Comparison of ENCODE assay signal across 8 cellular contexts in genomic region chr19:4140237-4140711, GRCh38. TPM values are rescaled to one million over a fixed set of nuclear protein-coding genes. Genes with fewer than 3 reads are reported as not detected.
DNase-seq lines count a peak whose midpoint lies in the region; ATAC-seq and TF ChIP-seq lines count a peak whose summit lies in the region.

No MANE protein-coding gene starts in this region.

- H2BK5ac ChIP-seq in H9 (ENCODE audit: insufficient read length, low read length): no peak overlapping the region

- peaks cover 18% of the 10 kb centered on the region for H3K27me3 Mint-ChIP-seq in H9 (ENCODE audit: low read depth)
- H3K27me3 Mint-ChIP-seq in activated CD8-positive, alpha-beta T cell treated with anti-CD3 and anti-CD28 coated beads for 36 hours: peaks cover 2% of the 10 kb centered on the region

- TF ChIP-seq CTCF in H9 (conservative IDR thresholded peaks at IDR 0.05): peak; percentile 63; the same call in 2 of the 3 replicates
- peak; percentile 25 for TF ChIP-seq CTCF in activated CD8-positive, alpha-beta T cell treated with anti-CD3 and anti-CD28 coated beads for 36 hours (IDR thresholded peaks at IDR 0.05)
- TF ChIP-seq CTCF in prostate gland (IDR thresholded peaks at IDR 0.05): peak in 3 of 4 experiments; percentile 41 to 58 (median 57)

- no peak overlapping the region for H3K4me3 Mint-ChIP-seq in H9
- H3K4me3 Mint-ChIP-seq in activated CD8-positive, alpha-beta T cell treated with anti-CD3 and anti-CD28 coated beads for 36 hours: no peak overlapping the region

- H3K4me1 ChIP-seq in H9 (ENCODE audit: insufficient read depth, low read length) (no peaks in the 10 kb centered on the region; the same call in 1 of the 2 replicates), prostate gland (replicated peaks) (no peaks in the 10 kb centered on the region)

- no peaks in the 10 kb centered on the region for H3K36me3 ChIP-seq in prostate gland

- no peak overlapping the region for H2AFZ ChIP-seq in H9 (ENCODE audit: low read length)

- H3K4me2 ChIP-seq in H9 (ENCODE audit: insufficient read depth, insufficient read length, low read length): no peak overlapping the region

- H3K4me3 ChIP-seq in prostate gland: no peak overlapping the region

- H4K8ac ChIP-seq in H9 (replicated peaks; ENCODE audit: insufficient read length, low read depth, low read length): no peak overlapping the region

- POLR2A ChIA-PET in activated CD8-positive, alpha-beta T cell treated with anti-CD3 and anti-CD28 coated beads for 36 hours (lab: Charles Lee): interaction anchor here (0.6 to 1.5 kb wide), 6 partner anchors 20 to 210 kb away, joined by 3 to 9 read pairs (median 4); partner anchors contain the start of gene EEF2

- no peak overlapping the region for H3K4ac ChIP-seq in H9 (ENCODE audit: low read depth, low read length)

- WGBS in H9 (ENCODE audit: extremely low coverage, insufficient read length, low lambda C conversion rate): no CpG with 5 or more reads among the region's 12 CpGs
- 27% methylated on average over 12 of the region's 12 CpGs for WGBS in prostate gland

- H3K36me3 Mint-ChIP-seq in H9 (ENCODE audit: insufficient read depth in 1 of 3, low read depth in 3 of 3): no peaks in the 10 kb centered on the region
- no peaks in the 10 kb centered on the region for H3K36me3 Mint-ChIP-seq in activated CD8-positive, alpha-beta T cell treated with anti-CD3 and anti-CD28 coated beads for 36 hours (ENCODE audit: low read depth)

- no peak overlapping the region for H3K18ac ChIP-seq in H9 (ENCODE audit: insufficient read length, low read depth, low read length)

- no peak overlapping the region for H3K56ac ChIP-seq in H9 (ENCODE audit: insufficient read length, low read depth, low read length)

- H3K9me3 Mint-ChIP-seq in H9: no peaks in the 10 kb centered on the region
- no peaks in the 10 kb centered on the region for H3K9me3 Mint-ChIP-seq in activated CD8-positive, alpha-beta T cell treated with anti-CD3 and anti-CD28 coated beads for 36 hours

- H3K4me1 Mint-ChIP-seq in H9: peaks cover 2 to 8% of the 10 kb centered on the region in 2 experiments; a peak in 3 of 4 replicates
- H3K4me1 Mint-ChIP-seq in activated CD8-positive, alpha-beta T cell treated with anti-CD3 and anti-CD28 coated beads for 36 hours (ENCODE audit: low read depth): peaks cover 11% of the 10 kb centered on the region

- intact Hi-C loops in activated CD8-positive, alpha-beta T cell treated with anti-CD3 and anti-CD28 coated beads for 36 hours (cut with micrococcal nuclease): no loop called here
- intact Hi-C loops in prostate gland (cut with DNase I): loop anchor here (10.0 kb wide), 1 partner anchor 65 kb away; no protein-coding TSS in a partner anchor

- H4K5ac ChIP-seq in H9 (ENCODE audit: insufficient read length, low read depth, low read length): no peak overlapping the region

- H2BK12ac ChIP-seq in H9 (ENCODE audit: insufficient read length, low read depth, low read length): no peak overlapping the region

- no peaks in the 10 kb centered on the region for H4K20me1 ChIP-seq in H9 (ENCODE audit: control insufficient read depth, insufficient read depth, insufficient read length)

- H3K23ac ChIP-seq in H9 (ENCODE audit: insufficient read length, low read depth, low read length): no peak overlapping the region

- H3K9ac ChIP-seq in H9 (ENCODE audit: extremely low read depth, insufficient read length, low read length): no peak overlapping the region

- H3K79me1 ChIP-seq in H9 (ENCODE audit: insufficient read depth, low read depth, low read length, poor library complexity, severe bottlenecking): no peaks in the 10 kb centered on the region

- H2BK20ac ChIP-seq in H9 (ENCODE audit: low read depth, low read length, poor library complexity, severe bottlenecking): no peak overlapping the region

- ATAC-seq in activated CD8-positive, alpha-beta T cell treated with anti-CD3 and anti-CD28 coated beads for 36 hours: peak; percentile 81

- peak; percentile 68 for DNase-seq in COR-L47 (lab: John Stamatoyannopoulos, UW)
- DNase-seq in H9: peak; percentile 75
- peak; percentile 89 for DNase-seq in NCI-H510A treated with DMSO at 0.1 percent for 48 hours (lab: John Stamatoyannopoulos, UW)
- DNase-seq in activated CD8-positive, alpha-beta T cell treated with anti-CD3 and anti-CD28 coated beads for 36 hours: peak; percentile 40
- peak; percentile 61 for DNase-seq in glomerular visceral epithelial cell (ENCODE audit: extremely low spot score)
- peak; percentile 31 for DNase-seq in prostate gland (ENCODE audit: low spot score)
- DNase-seq in OCI-M2 (lab: John Stamatoyannopoulos, UW; ENCODE audit: unreplicated experiment): no peak
- DNase-seq in occipital lobe (lab: John Stamatoyannopoulos, UW): no peak

- H3K9me3 ChIP-seq in H9 (ENCODE audit: control insufficient read depth, low read depth, low read length): no peaks in the 10 kb centered on the region
- no peaks in the 10 kb centered on the region for H3K9me3 ChIP-seq in prostate gland

- H3K27me3 ChIP-seq in H9 (ENCODE audit: insufficient read depth, low read length) (no peaks in the 10 kb centered on the region), prostate gland (replicated peaks; ENCODE audit: insufficient read depth) (no peaks in the 10 kb centered on the region)

- no peak overlapping the region for H3T11ph ChIP-seq in H9 (ENCODE audit: low read length)

- H3K27ac ChIP-seq in H9 (ENCODE audit: insufficient read length, low read depth, low read length) (no peak overlapping the region), prostate gland (no peak overlapping the region)

- H2BK120ac ChIP-seq in H9 (ENCODE audit: low read depth, low read length, poor library complexity, severe bottlenecking): no peak overlapping the region

- H2AK5ac ChIP-seq in H9 (ENCODE audit: insufficient read length, low read length): no peak overlapping the region

- no peak overlapping the region for H3K14ac ChIP-seq in H9 (ENCODE audit: insufficient read depth, low read length)

- no peak overlapping the region for H2BK15ac ChIP-seq in H9 (ENCODE audit: low read depth, low read length)

- CTCF ChIA-PET in activated CD8-positive, alpha-beta T cell treated with anti-CD3 and anti-CD28 coated beads for 36 hours (lab: Charles Lee): interaction anchor here (0.6 to 4.7 kb wide), 57 partner anchors 8 to 378 kb away, joined by 3 to 26 read pairs (median 4); partner anchors contain the start of genes CREB3L3, EEF2, MRPL54 and NMRK2

- no peaks in the 10 kb centered on the region for H3K23me2 ChIP-seq in H9 (ENCODE audit: insufficient read length, low read depth, low read length, poor library complexity, severe bottlenecking)

- no peak for TF ChIP-seq POLR2A in prostate gland (IDR thresholded peaks at IDR 0.05)

- H3K79me2 ChIP-seq in H9 (ENCODE audit: insufficient read depth, low read length): no peaks in the 10 kb centered on the region

- no peak overlapping the region for H4K91ac ChIP-seq in H9 (ENCODE audit: insufficient read length, low read depth, low read length)

- no peak overlapping the region for H3K27ac Mint-ChIP-seq in H9
- no peak overlapping the region for H3K27ac Mint-ChIP-seq in activated CD8-positive, alpha-beta T cell treated with anti-CD3 and anti-CD28 coated beads for 36 hours

RNA-seq across cellular contexts. Expression of gene CREB3L3, which starts 13.2 kb away (rescaled TPM):
- 0.15 TPM in 1 of 2 replicates, not detected in the other for total RNA-seq in H9 (2021)
- not detected for total RNA-seq in activated CD8-positive, alpha-beta T cell treated with anti-CD3 and anti-CD28 coated beads for 36 hours
- not detected for total RNA-seq in prostate gland
- total RNA-seq in occipital lobe: not detected

RNA-seq across cellular contexts. Expression of gene MAP2K2, which starts 16.4 kb away (rescaled TPM):
- total RNA-seq in H9 (2021): 167 and 169 TPM in 2 replicates
- total RNA-seq in activated CD8-positive, alpha-beta T cell treated with anti-CD3 and anti-CD28 coated beads for 36 hours: 100 to 1,000 TPM; 141 to 145 TPM
- 100 to 1,000 TPM; 104 to 145 TPM for total RNA-seq in prostate gland
- total RNA-seq in occipital lobe: 61.3 TPM

RNA-seq across cellular contexts. Expression of gene SIRT6, which starts 42.1 kb away (rescaled TPM):
- total RNA-seq in H9 (2021) (24.9 and 27.0 TPM in 2 replicates), prostate gland (10 to 100 TPM; 23.5 to 37.3 TPM), occipital lobe (8.7 TPM)
- total RNA-seq in activated CD8-positive, alpha-beta T cell treated with anti-CD3 and anti-CD28 coated beads for 36 hours: 10 to 100 TPM; 26.9 to 28.3 TPM

RNA-seq across cellular contexts. Expression of gene ANKRD24, which starts 42.2 kb away (rescaled TPM):
- total RNA-seq in H9 (2021) (2.4 and 2.8 TPM in 2 replicates), prostate gland (10 to 100 TPM in 1 of 2 donors, 1 to 10 TPM in 1; 3.6 to 12.0 TPM), occipital lobe (16.4 TPM)
- total RNA-seq in activated CD8-positive, alpha-beta T cell treated with anti-CD3 and anti-CD28 coated beads for 36 hours: 1 to 10 TPM; 1.6 to 1.8 TPM

Comparison
In these comparisons a context has a peak if more than half of its experiments do, and no peak if none do; other contexts are left out.
1. DNase-seq: peak in COR-L47 (single experiment), H9 (single experiment), NCI-H510A treated with DMSO at 0.1 percent for 48 hours (single experiment), activated CD8-positive, alpha-beta T cell treated with anti-CD3 and anti-CD28 coated beads for 36 hours (single experiment), glomerular visceral epithelial cell (single experiment) and prostate gland (single experiment); none in OCI-M2 (single experiment) and occipital lobe (single experiment).
2. Peak in every context shown above with its lines, with median percentiles within 50 percentile points of each other: CTCF ChIP-seq.